ENCODE assay signal across 22 cellular contexts in the genomic region with DNA sequence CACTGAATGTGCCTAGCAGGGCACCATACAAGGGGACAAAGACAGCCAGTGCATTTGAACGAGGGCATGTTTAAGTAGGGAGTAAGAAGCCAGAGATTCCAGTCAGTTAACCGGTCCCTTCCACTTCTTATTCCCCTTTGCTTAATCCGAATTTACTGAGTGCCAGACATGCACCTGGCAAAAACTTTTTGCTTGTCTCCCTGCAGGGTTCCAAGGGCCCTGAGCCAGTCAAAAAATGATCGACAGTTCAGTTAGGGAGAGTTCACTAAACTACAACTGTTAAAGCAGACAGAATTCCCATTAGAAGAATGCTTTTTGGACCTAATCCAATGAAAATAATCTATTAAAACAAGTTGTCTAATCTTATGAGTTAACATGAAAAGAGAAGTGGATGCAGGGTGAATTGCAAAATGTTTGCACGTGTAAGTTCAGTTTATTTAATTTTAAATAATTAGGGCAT.
DNase-seq lines count a peak whose midpoint lies in the region; ATAC-seq and TF ChIP-seq lines count a peak whose summit lies in the region.
"Had no signal": no experiment of that assay in that cellular context is flagged by ENCODE, and none has a peak within 500 bp of the region (broad histone marks: within the 10 kb centered on the region; RNA-seq: fewer than 3 reads in every experiment).

No MANE protein-coding gene starts in this region.

- TF ChIP-seq CTCF in MCF 10A (IDR thresholded peaks at IDR 0.05; ENCODE audit: unreplicated experiment) (no peak), breast epithelium (IDR thresholded peaks at IDR 0.05) (no peak), brain (conservative IDR thresholded peaks at IDR 0.05) (no peak), nephron (IDR thresholded peaks at IDR 0.05; ENCODE audit: unreplicated experiment in 3 of 3) (no peak), type B pancreatic cell (conservative IDR thresholded peaks at IDR 0.05) (no peak)

- POLR2A ChIA-PET in MCF 10A (lab: Yijun Ruan, JAX) = no interaction called here

- no peak overlapping the region for H3K4me3 Mint-ChIP-seq in MCF 10A (ENCODE audit: unreplicated experiment)
- H3K4me3 Mint-ChIP-seq in brain = peak overlapping the region; percentile 18 to 67 (median 33)
- no peak overlapping the region for H3K4me3 Mint-ChIP-seq in nephron
- peak overlapping the region; percentile 9 for H3K4me3 Mint-ChIP-seq in type B pancreatic cell
- H3K4me3 Mint-ChIP-seq: activated naive CD8-positive, alpha-beta T cell treated with anti-CD3 and anti-CD28 coated beads, Interleukin-2, amount 10 ng/mL, durations not matched to agents 7 days and 5 days; activated T-cell treated with anti-CD3 and anti-CD28 coated beads, Interleukin-2, amount 50 U/mL, for 72 hours; CD4-positive, CD25-positive, alpha-beta regulatory T cell; central memory CD8-positive, alpha-beta T cell; effector memory CD8-positive, alpha-beta T cell; natural killer cell treated with Interleukin-12 subunit alpha and Interleukin-12 subunit beta and Interleukin-15 and Interleukin-18, amount 100 ng/mL, for 72 hours; T-helper 17 cell; WTC11 had no signal

- no peaks in the 10 kb centered on the region for H3K36me3 ChIP-seq in breast epithelium
- H3K36me3 ChIP-seq: right atrium auricular region, transverse colon had no signal

- H3K27ac ChIP-seq in breast epithelium = no peak overlapping the region
- H3K27ac ChIP-seq: right atrium auricular region, transverse colon had no signal

- no peak for TF ChIP-seq POLR2A in breast epithelium (IDR thresholded peaks at IDR 0.05)

- H3K9me3 Mint-ChIP-seq in MCF 10A (ENCODE audit: unreplicated experiment) = no peaks in the 10 kb centered on the region
- H3K9me3 Mint-ChIP-seq in brain = no peaks in the 10 kb centered on the region
- H3K9me3 Mint-ChIP-seq in nephron = no peaks in the 10 kb centered on the region
- no peaks in the 10 kb centered on the region for H3K9me3 Mint-ChIP-seq in type B pancreatic cell
- H3K9me3 Mint-ChIP-seq: central memory CD8-positive, alpha-beta T cell; WTC11 had no signal

- no peaks in the 10 kb centered on the region for H3K36me3 Mint-ChIP-seq in MCF 10A (ENCODE audit: insufficient read depth, unreplicated experiment)
- peaks cover 8% of the 10 kb centered on the region for H3K36me3 Mint-ChIP-seq in brain
- H3K36me3 Mint-ChIP-seq in nephron (ENCODE audit: low read depth) = no peaks in the 10 kb centered on the region
- H3K36me3 Mint-ChIP-seq in type B pancreatic cell = peaks cover 9% of the 10 kb centered on the region
- H3K36me3 Mint-ChIP-seq: CD4-positive, CD25-positive, alpha-beta regulatory T cell; WTC11 had no signal

- intact Hi-C loops in MCF 10A (cut with micrococcal nuclease) (no loop called here), breast epithelium (cut with DNase I; ENCODE audit: low total_unique reads) (no loop called here)

- no peaks in the 10 kb centered on the region for H3K27me3 ChIP-seq in breast epithelium
- H3K27me3 ChIP-seq: right atrium auricular region, transverse colon had no signal

- ATAC-seq in HG03097 (IDR thresholded peaks at IDR 0.05; ENCODE audit: low FRiP score, unreplicated experiment) = no peak
- ATAC-seq: activated T-cell treated with anti-CD3 and anti-CD28 coated beads, Interleukin-2, amount 50 U/mL, for 72 hours; effector memory CD8-positive, alpha-beta T cell; natural killer cell treated with Interleukin-12 subunit alpha and Interleukin-12 subunit beta and Interleukin-15 and Interleukin-18, amount 100 ng/mL, for 72 hours; stimulated activated naive CD8-positive, alpha-beta T cell treated with anti-CD3 and anti-CD28 coated beads, Interleukin-15, Interleukin-2, amounts not matched to agents 100 U/mL and 50 U/mL, for 24 hours; T-helper 17 cell; WTC11 had no signal

- H3K4me3 ChIP-seq in breast epithelium = no peak overlapping the region
- H3K4me3 ChIP-seq: right atrium auricular region, transverse colon had no signal

- peak; percentile 33 for DNase-seq in MCF 10A (ENCODE audit: unreplicated experiment)
- no peak for DNase-seq in breast epithelium (ENCODE audit: low spot score in 2 of 2)
- DNase-seq in type B pancreatic cell (ENCODE audit: extremely low spot score, unreplicated experiment) = no peak
- DNase-seq in activated CD4-positive, alpha-beta T cell treated with anti-CD3 and anti-CD28 coated beads, Interleukin-2, amount 50 U/mL, for 48 hours = no peak
- DNase-seq in stimulated activated CD4-positive, alpha-beta T cell treated with anti-CD3 and anti-CD28 coated beads, Interleukin-2, amount 100 ng/mL, for 24 hours = no peak
- DNase-seq: activated naive CD8-positive, alpha-beta T cell treated with anti-CD3 and anti-CD28 coated beads, Interleukin-2, amount 10 ng/mL, durations not matched to agents 7 days and 5 days; activated T-cell treated with anti-CD3 and anti-CD28 coated beads, Interleukin-2, amount 50 U/mL, for 72 hours; CD4-positive, CD25-positive, alpha-beta regulatory T cell; DMS53; effector memory CD8-positive, alpha-beta T cell; NCI-H1417 treated with DMSO at 0.1 percent for 48 hours; SHP77 treated with DMSO at 0.1 percent for 48 hours; stimulated activated naive CD8-positive, alpha-beta T cell treated with anti-CD3 and anti-CD28 coated beads, Interleukin-15, Interleukin-2, amounts not matched to agents 100 U/mL and 50 U/mL, for 24 hours; T-helper 17 cell; transverse colon had no signal

- CTCF ChIA-PET in MCF 10A (lab: Yijun Ruan, JAX) = interaction anchor here (1.2 kb wide), 1 partner anchor 194 kb away, joined by 3 read pairs; a partner anchor contains a TSS

- no peaks in the 10 kb centered on the region for H3K9me3 ChIP-seq in breast epithelium
- H3K9me3 ChIP-seq: right atrium auricular region, transverse colon had no signal

- H3K4me1 ChIP-seq in breast epithelium = no peaks in the 10 kb centered on the region
- H3K4me1 ChIP-seq: right atrium auricular region had no signal

- peaks cover 7% of the 10 kb centered on the region for H3K4me1 Mint-ChIP-seq in MCF 10A (ENCODE audit: insufficient read depth, unreplicated experiment)
- peaks cover 78% of the 10 kb centered on the region for H3K4me1 Mint-ChIP-seq in brain
- H3K4me1 Mint-ChIP-seq in nephron = peaks cover 37% of the 10 kb centered on the region
- H3K4me1 Mint-ChIP-seq in type B pancreatic cell (ENCODE audit: unreplicated experiment) = peaks cover 39% of the 10 kb centered on the region
- H3K4me1 Mint-ChIP-seq: CD4-positive, CD25-positive, alpha-beta regulatory T cell; central memory CD8-positive, alpha-beta T cell; T-helper 17 cell; WTC11 had no signal

- H3K27ac Mint-ChIP-seq in MCF 10A (ENCODE audit: low read depth, unreplicated experiment) (no peak overlapping the region), brain (peak overlapping the region; percentile 42 to 87 (median 71)), nephron (peak overlapping the region; percentile 14 to 65 (median 57)), type B pancreatic cell (no peak overlapping the region)
- H3K27ac Mint-ChIP-seq: activated naive CD8-positive, alpha-beta T cell treated with anti-CD3 and anti-CD28 coated beads, Interleukin-2, amount 10 ng/mL, durations not matched to agents 7 days and 5 days; activated T-cell treated with anti-CD3 and anti-CD28 coated beads, Interleukin-2, amount 50 U/mL, for 72 hours; CD4-positive, CD25-positive, alpha-beta regulatory T cell; effector memory CD8-positive, alpha-beta T cell; natural killer cell treated with Interleukin-12 subunit alpha and Interleukin-12 subunit beta and Interleukin-15 and Interleukin-18, amount 100 ng/mL, for 72 hours; T-helper 17 cell; WTC11 had no signal

- no peaks in the 10 kb centered on the region for H3K27me3 Mint-ChIP-seq in MCF 10A (ENCODE audit: insufficient read depth, unreplicated experiment)
- H3K27me3 Mint-ChIP-seq in brain = peaks cover 3% of the 10 kb centered on the region
- H3K27me3 Mint-ChIP-seq in nephron (ENCODE audit: low read depth) = no peaks in the 10 kb centered on the region
- no peaks in the 10 kb centered on the region for H3K27me3 Mint-ChIP-seq in type B pancreatic cell
- H3K27me3 Mint-ChIP-seq: activated naive CD8-positive, alpha-beta T cell treated with anti-CD3 and anti-CD28 coated beads, Interleukin-2, amount 10 ng/mL, durations not matched to agents 7 days and 5 days; CD4-positive, CD25-positive, alpha-beta regulatory T cell; central memory CD8-positive, alpha-beta T cell; effector memory CD8-positive, alpha-beta T cell; natural killer cell treated with Interleukin-12 subunit alpha and Interleukin-12 subunit beta and Interleukin-15 and Interleukin-18, amount 100 ng/mL, for 72 hours; T-helper 17 cell had no signal

- no TSS peak for BruUV-seq in MCF 10A (replicated peaks; lab: Mats Ljungman, UMichigan)

Comparison
In these comparisons a context has a peak if more than half of its experiments do, and no peak if none do; other contexts are left out.
1. H3K27ac Mint-ChIP-seq: peak in brain (5 of 5) and nephron (3 of 3); none in MCF 10A (single experiment) and type B pancreatic cell (single experiment).
2. H3K4me3 Mint-ChIP-seq: peak in brain (5 of 5) and type B pancreatic cell (single experiment); none in MCF 10A (single experiment) and nephron (0 of 3).